Comparison of ENCODE assay signal across 8 cellular contexts in genomic region chr2:96762529-96763253, GRCh38. TPM values are rescaled to one million over a fixed set of nuclear protein-coding genes. Genes with fewer than 3 reads are reported as not detected.
DNase-seq lines count a peak whose midpoint lies in the region; ATAC-seq and TF ChIP-seq lines count a peak whose summit lies in the region.

No MANE protein-coding gene starts in this region.

- H3K36me3 ChIP-seq in breast epithelium (no peaks in the 10 kb centered on the region), muscle layer of duodenum (ENCODE audit: control insufficient read depth in 1 of 2, insufficient read depth in 2 of 2, low read length in 2 of 2) (no peaks in the 10 kb centered on the region)

- TF ChIP-seq CTCF in breast epithelium (IDR thresholded peaks at IDR 0.05), result no peak

- no peaks in the 10 kb centered on the region for H3K27me3 ChIP-seq in breast epithelium
- no peaks in the 10 kb centered on the region for H3K27me3 ChIP-seq in muscle layer of duodenum (ENCODE audit: low read depth, low read length)

- TF ChIP-seq POLR2A in breast epithelium (IDR thresholded peaks at IDR 0.05), result no peak

- peaks cover 6 to 15% of the 10 kb centered on the region in 2 donors for H3K4me1 ChIP-seq in breast epithelium
- peaks cover 29 to 41% of the 10 kb centered on the region in 2 donors for H3K4me1 ChIP-seq in muscle layer of duodenum (ENCODE audit: control insufficient read depth in 1 of 2, insufficient read depth in 2 of 2, low read length in 2 of 2)

- DNase-seq in ELR (ENCODE audit: low read depth) (peak; percentile 10), NAMALWA (ENCODE audit: low spot score) (peak; percentile 34), breast epithelium (ENCODE audit: low spot score in 2 of 2) (no peak), A172 (ENCODE audit: low spot score) (no peak)
- DNase-seq in activated CD4-positive, alpha-beta T cell treated with anti-CD3 and anti-CD28 coated beads, Interleukin-2, amount 50 U/mL, for 4 hours, result no peak

- ATAC-seq in HG03432 (IDR thresholded peaks at IDR 0.05; ENCODE audit: unreplicated experiment), result no peak
- no peak for ATAC-seq in HG03342 (IDR thresholded peaks at IDR 0.05; ENCODE audit: unreplicated experiment)

- intact Hi-C loops in breast epithelium (cut with DNase I; ENCODE audit: low total_unique reads), result no loop called here

- peak overlapping the region; percentile 79 to 80 for H3K27ac ChIP-seq in breast epithelium
- H3K27ac ChIP-seq in muscle layer of duodenum (ENCODE audit: low read length), result peak overlapping the region; percentile 47

- no peaks in the 10 kb centered on the region for H3K9me3 ChIP-seq in breast epithelium
- no peaks in the 10 kb centered on the region for H3K9me3 ChIP-seq in muscle layer of duodenum (ENCODE audit: control insufficient read depth in 1 of 2, low read length in 2 of 2)

- H3K4me3 ChIP-seq in breast epithelium (peak overlapping the region; percentile 15 to 93 (median 72)), muscle layer of duodenum (ENCODE audit: low read depth in 1 of 2, low read length in 2 of 2) (peak overlapping the region; percentile 82 to 84)

RNA-seq across cellular contexts. Expression of gene CNNM4, which starts 2.0 kb away (rescaled TPM):
- total RNA-seq in breast epithelium, result 10 to 100 TPM in 1 of 3 donors, 1 to 10 TPM in 2; 2.7 to 12.1 (median 9.5) TPM
- 4.4 and 5.2 TPM in 2 replicates for total RNA-seq in A172 (2014; rRNA removed; shearing (Covaris generic))

RNA-seq across cellular contexts. Expression of gene LMAN2L, which starts 22.8 kb away (rescaled TPM):
- 10 to 100 TPM; 21.9 to 39.8 (median 24.3) TPM for total RNA-seq in breast epithelium
- 49.3 and 57.1 TPM in 2 replicates for total RNA-seq in A172 (2014; rRNA removed; shearing (Covaris generic))

RNA-seq across cellular contexts. Expression of gene CNNM3, which starts 53.4 kb away (rescaled TPM):
- total RNA-seq in breast epithelium, result 10 to 100 TPM in 2 of 3 donors, 1 to 10 TPM in 1; 7.5 to 13.8 (median 11.8) TPM
- total RNA-seq in A172 (2014; rRNA removed; shearing (Covaris generic)), result 5.5 and 7.1 TPM in 2 replicates

Comparison
In these comparisons a context has a peak if more than half of its experiments do, and no peak if none do; other contexts are left out.
1. DNase-seq: peak in ELR (single experiment) and NAMALWA (single experiment); none in breast epithelium (0 of 2), A172 (single experiment) and activated CD4-positive, alpha-beta T cell treated with anti-CD3 and anti-CD28 coated beads, Interleukin-2, amount 50 U/mL, for 4 hours (0 of 2).